Comparison of ENCODE assay signal across 3 cellular contexts in genomic region chr3:9818666-9819335, GRCh38.
TF ChIP-seq lines count a peak whose summit lies in the region.

No MANE protein-coding gene starts in this region.

TF ChIP-seq in IMR-90, 13 proteins besides CTCF, POLR2A, EP300 and RAD21:
- TF ChIP-seq CEBPB (IDR thresholded peaks at IDR 0.05; ENCODE audit: low read depth, low read length) (no peak), MAZ (IDR thresholded peaks at IDR 0.05; ENCODE audit: borderline replicate concordance, low read depth, low read length) (no peak), CHD1 (IDR thresholded peaks at IDR 0.05; ENCODE audit: low read depth, low read length) (no peak), RCOR1 (IDR thresholded peaks at IDR 0.05; ENCODE audit: insufficient replicate concordance, low read length) (no peak), ELK1 (IDR thresholded peaks at IDR 0.05; ENCODE audit: borderline replicate concordance, low read depth, low read length) (no peak), NFE2L2 (IDR thresholded peaks at IDR 0.05; ENCODE audit: low read depth, low read length) (no peak), MAFK (IDR thresholded peaks at IDR 0.05; ENCODE audit: low read depth, low read length) (no peak), BHLHE40 (IDR thresholded peaks at IDR 0.05; ENCODE audit: low read depth, low read length) (no peak), MXI1 (IDR thresholded peaks at IDR 0.05; ENCODE audit: borderline replicate concordance, low read depth, low read length) (no peak), FOS (IDR thresholded peaks at IDR 0.05; ENCODE audit: low read depth, low read length) (no peak), USF2 (IDR thresholded peaks at IDR 0.05; ENCODE audit: low read depth, low read length) (no peak), RFX5 (IDR thresholded peaks at IDR 0.05; ENCODE audit: low read depth, low read length) (no peak), SMC3 (IDR thresholded peaks at IDR 0.05; ENCODE audit: low read depth, low read length) (no peak)

TF ChIP-seq in K562, 482 proteins besides CTCF, POLR2A, EP300 and RAD21:
- TF ChIP-seq POLR2AphosphoS5 (IDR thresholded peaks at IDR 0.05; ENCODE audit: control insufficient read depth, insufficient read depth, low read depth, low read length) (peak; percentile 11; the same call in 1 of the 2 replicates), NCOA4 (IDR thresholded peaks at IDR 0.05; ENCODE audit: partially characterized antibody) (no peak), EGR1 (conservative IDR thresholded peaks at IDR 0.05) (peak; percentile 60), ZNF282 (CRISPR knock-in tag; IDR thresholded peaks at IDR 0.05) (no peak), WHSC1 (IDR thresholded peaks at IDR 0.05; ENCODE audit: low read length) (no peak), SREBF1 (IDR thresholded peaks at IDR 0.05; ENCODE audit: borderline replicate concordance, low read depth, low read length) (no peak), ZSCAN29 (IDR thresholded peaks at IDR 0.05) (no peak), HDGF (IDR thresholded peaks at IDR 0.05) (0 out of 2 replicates have a peak, but pooled peaks have one; percentile 35)

TF ChIP-seq in WTC11, 78 proteins besides CTCF, POLR2A, EP300 and RAD21:
- TF ChIP-seq ETV6 (CRISPR knock-in tag; IDR thresholded peaks at IDR 0.05): no peak
- no peak for TF ChIP-seq ZNF671 (CRISPR knock-in tag; IDR thresholded peaks at IDR 0.05)
- TF ChIP-seq ZNF138 (CRISPR knock-in tag; conservative IDR thresholded peaks at IDR 0.05): no peak
- TF ChIP-seq ELF4 (CRISPR knock-in tag; IDR thresholded peaks at IDR 0.05; ENCODE audit: low read depth): no peak
- TF ChIP-seq AFF4 (CRISPR knock-in tag; IDR thresholded peaks at IDR 0.05; ENCODE audit: borderline replicate concordance): no peak
- TF ChIP-seq SMAD3 (CRISPR knock-in tag; IDR thresholded peaks at IDR 0.05; ENCODE audit: borderline replicate concordance): no peak
- no peak for TF ChIP-seq ATF2 (CRISPR knock-in tag; IDR thresholded peaks at IDR 0.05; ENCODE audit: borderline replicate concordance, low read depth)
- no peak for TF ChIP-seq NR2C2 (CRISPR knock-in tag; IDR thresholded peaks at IDR 0.05)
